In genomic region chr2:191245046-191245868, GRCh38 we compare ENCODE assay signal across 8 cellular contexts. TPM values are rescaled to one million over a fixed set of nuclear protein-coding genes. Genes with fewer than 3 reads are reported as not detected.
DNase-seq lines count a peak whose midpoint lies in the region; ATAC-seq, FAIRE-seq and TF ChIP-seq lines count a peak whose summit lies in the region.

Gene MYO1B, plus strand, starts transcription at chr2:191245404. Its CDS starts 31,492 bp downstream, at chr2:191276896.

- H3K9ac ChIP-seq in parathyroid adenoma = no peak within 1 kb of the TSS

- H3K36me3 Mint-ChIP-seq in CD14-positive monocyte = no peaks in the 10 kb centered on the region

- ATAC-seq in GM19467 (IDR thresholded peaks at IDR 0.05; ENCODE audit: unreplicated experiment) = peak; percentile 50
- ATAC-seq in aorta (ENCODE audit: low FRiP score) = peak; percentile 83

- H3K4me2 ChIP-seq in parathyroid adenoma (ENCODE audit: low read length) = peak within 1 kb of the TSS; percentile 93

- H3K4me1 ChIP-seq in parathyroid adenoma = no peaks in the 10 kb centered on the region
- H3K4me1 ChIP-seq in aorta (ENCODE audit: control insufficient read depth in 1 of 2, insufficient read depth in 2 of 2, low read length in 2 of 2) = peaks cover 0 to 2% of the 10 kb centered on the region in 2 donors

- peaks cover 12% of the 10 kb centered on the region for H3K4me1 Mint-ChIP-seq in CD14-positive monocyte

- H3K27me3 Mint-ChIP-seq in CD14-positive monocyte (ENCODE audit: low read depth in 3 of 3) = peaks cover 38 to 47% (median 41%) of the 10 kb centered on the region in 3 donors

- no peaks in the 10 kb centered on the region for H3K79me2 ChIP-seq in parathyroid adenoma

- peak within 1 kb of the TSS; percentile 64 to 85 for H3K4me3 Mint-ChIP-seq in CD14-positive monocyte

- DNase-seq in CD14-positive monocyte (ENCODE audit: low spot score) = no peak
- DNase-seq in HuH-7.5 (ENCODE audit: low spot score) = peak; percentile 60
- DNase-seq in RCC 7860 (ENCODE audit: low spot score) = peak; percentile 77
- DNase-seq in activated naive CD4-positive, alpha-beta T cell treated with Interleukin-2 at 50 U/mL for 16 hours = peak; percentile 58
- peak; percentile 91 for DNase-seq in glomerular visceral epithelial cell (ENCODE audit: extremely low spot score)
- peak; percentile 74 to 92 for DNase-seq in aorta

- TF ChIP-seq CTCF in CD14-positive monocyte (IDR thresholded peaks at IDR 0.05) (no peak), parathyroid adenoma (IDR thresholded peaks at IDR 0.05) (peak; percentile 77)

- peak within 1 kb of the TSS; percentile 41 for H3K27ac ChIP-seq in parathyroid adenoma
- H3K27ac ChIP-seq in aorta (ENCODE audit: low read depth in 1 of 2, low read length in 2 of 2) = peak within 1 kb of the TSS in 1 of 2 donors; percentile 41

- intact Hi-C loops in CD14-positive monocyte (cut with micrococcal nuclease) = no loop called here
- intact Hi-C loops in aorta (cut with DNase I) = loop anchor here (2.0 to 10.0 kb wide), 6 partner anchors 52 to 256 kb away; no protein-coding TSS in a partner anchor

- H3K27me3 ChIP-seq in parathyroid adenoma (ENCODE audit: control insufficient read depth, insufficient read depth, low read length) = no peaks in the 10 kb centered on the region
- H3K27me3 ChIP-seq in aorta (ENCODE audit: control insufficient read depth in 1 of 2, insufficient read depth in 2 of 2, low read length in 1 of 2) = no peaks in the 10 kb centered on the region

- FAIRE-seq in RCC 7860 (lab: Jason Lieb, UNC) = no peak

- 0% methylated on average over 54 to 112 of the region's 112 CpGs for WGBS in aorta, 2 donors

- H3K4me3 ChIP-seq in parathyroid adenoma (ENCODE audit: low read depth, low read length) = peak within 1 kb of the TSS; percentile 82
- peak within 1 kb of the TSS; percentile 72 to 88 for H3K4me3 ChIP-seq in aorta (ENCODE audit: low read length in 2 of 2)

- no peaks in the 10 kb centered on the region for H3K36me3 ChIP-seq in parathyroid adenoma (ENCODE audit: control insufficient read depth, insufficient read depth, low read length)
- H3K36me3 ChIP-seq in aorta (ENCODE audit: control insufficient read depth in 1 of 2, insufficient read depth in 2 of 2, low read length in 1 of 2) = no peaks in the 10 kb centered on the region

- peak within 1 kb of the TSS; percentile 92 for H2AFZ ChIP-seq in parathyroid adenoma

- peaks cover 0 to 11% (median 8%) of the 10 kb centered on the region in 7 donors for H3K9me3 Mint-ChIP-seq in CD14-positive monocyte

- H3K27ac Mint-ChIP-seq in CD14-positive monocyte = no peak within 1 kb of the TSS

- no peaks in the 10 kb centered on the region for H3K9me3 ChIP-seq in parathyroid adenoma (ENCODE audit: control insufficient read depth, low read length)
- H3K9me3 ChIP-seq in aorta (ENCODE audit: control insufficient read depth, low read length) = no peaks in the 10 kb centered on the region

RNA-seq across cellular contexts. Expression of gene MYO1B, which starts in this region (rescaled TPM):
- polyA plus RNA-seq in CD14-positive monocyte = not detected
- 10 to 100 TPM; 61.1 to 86.4 TPM for total RNA-seq in aorta
- 10 to 100 TPM; 14.1 to 51.6 TPM for polyA plus RNA-seq in aorta

Comparison
In these comparisons a context has a peak if more than half of its experiments do, and no peak if none do; other contexts are left out.
1. RNA of gene MYO1B (polyA plus RNA-seq): 14.1 to 51.6 TPM in aorta; not detected in CD14-positive monocyte; every median in the first group is over 10 times any median in the second.
2. intact Hi-C loops: an anchor here in aorta (2.0 to 10.0 kb wide); none called in CD14-positive monocyte.